In the genomic region with DNA sequence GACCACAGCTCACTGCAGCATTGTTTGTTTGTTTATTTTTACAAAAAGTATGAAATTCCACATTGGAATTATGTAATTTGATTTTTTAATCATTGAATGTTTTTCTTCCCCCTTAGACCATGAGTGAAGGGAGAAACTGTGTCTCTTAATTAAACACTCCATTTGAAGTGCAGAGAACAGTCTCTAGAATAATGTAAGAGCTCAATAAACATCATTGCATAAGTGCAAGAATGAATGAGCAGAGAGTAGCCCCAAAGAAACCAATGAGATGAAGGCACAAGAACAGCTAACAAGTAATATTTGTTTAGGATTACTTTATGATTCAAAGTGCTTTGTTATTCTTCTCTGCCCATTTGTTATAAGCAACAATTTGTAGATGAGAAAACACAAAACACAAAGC, we compare ENCODE assay signal across 9 cellular contexts.
"Had no signal": no experiment of that assay in that cellular context is flagged by ENCODE, and none has a peak within 500 bp of the region (broad histone marks: within the 10 kb centered on the region; RNA-seq: fewer than 3 reads in every experiment).

No MANE protein-coding gene starts in this region.

- ATAC-seq: GM23338, HCT116 had no signal

- DNase-seq: GM23248, GOT3, H7, H9, HCEC 1CT, HFFc6 had no signal

- H3K36me3 ChIP-seq: HAP-1 had no signal

- H3K4me3 ChIP-seq: GM23248, GM23338, HAP-1 had no signal

- H3K9me3 ChIP-seq: HAP-1 had no signal

- H3K27ac ChIP-seq: GM23248 had no signal

- H3K4me1 ChIP-seq: HAP-1 had no signal
